Comparison of ENCODE assay signal across 8 cellular contexts in genomic region chr17:45019177-45019711, GRCh38. TPM values are rescaled to one million over a fixed set of nuclear protein-coding genes. Genes with fewer than 3 reads are reported as not detected.
DNase-seq lines count a peak whose midpoint lies in the region; ATAC-seq, FAIRE-seq and TF ChIP-seq lines count a peak whose summit lies in the region.

No MANE protein-coding gene starts in this region.

- ATAC-seq in GM21576 (IDR thresholded peaks at IDR 0.05; ENCODE audit: unreplicated experiment): no peak
- ATAC-seq in GM21423 (IDR thresholded peaks at IDR 0.05; ENCODE audit: unreplicated experiment): no peak

- H3F3A ChIP-seq in SK-N-SH (replicated peaks; ENCODE audit: insufficient read depth): peaks cover 23% of the 10 kb centered on the region
- H3F3A ChIP-seq in smooth muscle cell (ENCODE audit: low read depth): peaks cover 7% of the 10 kb centered on the region

- H3K4me1 ChIP-seq in SK-N-SH (ENCODE audit: control insufficient read depth in 1 of 2, insufficient read depth in 2 of 2, low read depth in 1 of 2, low read length in 1 of 2) (peaks cover 10 to 34% of the 10 kb centered on the region in 2 experiments; a peak in 1 of 4 replicates), smooth muscle cell (ENCODE audit: low read depth) (peaks cover 16% of the 10 kb centered on the region)

- H3K27me3 ChIP-seq in SK-N-SH (ENCODE audit: insufficient read depth): no peaks in the 10 kb centered on the region
- peaks cover 18% of the 10 kb centered on the region for H3K27me3 ChIP-seq in smooth muscle cell (ENCODE audit: low read depth)

- H4K20me1 ChIP-seq in SK-N-SH (ENCODE audit: insufficient read depth) (no peaks in the 10 kb centered on the region), smooth muscle cell (ENCODE audit: low read depth) (no peaks in the 10 kb centered on the region)

- no peak for FAIRE-seq in D721Med (lab: Jason Lieb, UNC)

- H3K4me3 ChIP-seq in SK-N-SH (ENCODE audit: low read depth in 2 of 2, low read length in 1 of 2) (peak overlapping the region; percentile 49 to 63), astrocyte of the spinal cord (ENCODE audit: low read depth, low read length) (peak overlapping the region; percentile 42), iPS-18c (ENCODE audit: insufficient read depth, low read depth, low read length) (peak overlapping the region; percentile 50; the same call in 1 of the 2 replicates), smooth muscle cell (peak overlapping the region; percentile 62)

- POLR2A ChIA-PET in SK-N-SH (lab: Yijun Ruan, JAX): interaction anchor here (0.7 to 1.6 kb wide), 6 partner anchors 28 to 130 kb away, joined by 3 to 5 read pairs (median 3); partner anchors contain the start of gene EFTUD2

- DNase-seq in D721Med (ENCODE audit: insufficient read length, low spot score): no peak
- DNase-seq in HuH-7 (ENCODE audit: low spot score): peak; percentile 80
- DNase-seq in SK-N-SH: peak; percentile 91
- no peak for DNase-seq in astrocyte of the spinal cord (ENCODE audit: low read depth, low spot score)
- no peak for DNase-seq in smooth muscle cell (lab: John Stamatoyannopoulos, UW; ENCODE audit: unreplicated experiment)

- no peaks in the 10 kb centered on the region for H3K9me3 ChIP-seq in SK-N-SH
- peaks cover 3% of the 10 kb centered on the region for H3K9me3 ChIP-seq in iPS-18c (ENCODE audit: control insufficient read depth, insufficient read depth, low read length)
- H3K9me3 ChIP-seq in smooth muscle cell (replicated peaks; ENCODE audit: low read depth): no peaks in the 10 kb centered on the region

- peak overlapping the region; percentile 51; the same call in 1 of the 2 replicates for H3K9ac ChIP-seq in SK-N-SH
- peak overlapping the region; percentile 8 for H3K9ac ChIP-seq in smooth muscle cell (ENCODE audit: low read depth)

- H3K79me2 ChIP-seq in SK-N-SH (ENCODE audit: insufficient read depth): no peaks in the 10 kb centered on the region
- no peaks in the 10 kb centered on the region for H3K79me2 ChIP-seq in smooth muscle cell (ENCODE audit: low read depth)

- TF ChIP-seq CTCF in D721Med (IDR thresholded peaks at IDR 0.05; ENCODE audit: insufficient read depth, missing control alignments): peak; percentile 59
- peak; percentile 45 for TF ChIP-seq CTCF in SK-N-SH (IDR thresholded peaks at IDR 0.05)
- peak; percentile 46 for TF ChIP-seq CTCF in astrocyte of the spinal cord (IDR thresholded peaks at IDR 0.05; ENCODE audit: low read depth, low read length)
- peak; percentile 35 for TF ChIP-seq CTCF in smooth muscle cell (IDR thresholded peaks at IDR 0.05; ENCODE audit: borderline replicate concordance, insufficient read depth, poor library complexity, severe bottlenecking)

- H3K4me2 ChIP-seq in SK-N-SH (peak overlapping the region; percentile 85), smooth muscle cell (peak overlapping the region; percentile 94)

- CTCF ChIA-PET in SK-N-SH (lab: Yijun Ruan, JAX): interaction anchor here (0.6 to 13.0 kb wide), 27 partner anchors 8 to 244 kb away, joined by 3 to 433 read pairs (median 5); partner anchors contain the start of genes ACBD4, C1QL1, EFTUD2 and GFAP

- peak; percentile 20; the same call in 1 of the 2 replicates for TF ChIP-seq RAD21 in SK-N-SH (IDR thresholded peaks at IDR 0.05; ENCODE audit: low read length)

- H3K36me3 ChIP-seq in SK-N-SH (replicated peaks in 1 of 2; ENCODE audit: control insufficient read depth in 1 of 2, insufficient read depth in 2 of 2, low read length in 1 of 2) (peaks cover 0 to 5% of the 10 kb centered on the region in 2 experiments), smooth muscle cell (ENCODE audit: low read depth) (no peaks in the 10 kb centered on the region)

- TF ChIP-seq EP300 in SK-N-SH (IDR thresholded peaks at IDR 0.05; ENCODE audit: borderline replicate concordance in 1 of 2, low read depth in 1 of 2, low read length in 1 of 2): no peak

- 16% methylated on average over 32 of the region's 54 CpGs for WGBS in SK-N-SH (ENCODE audit: low lambda C conversion rate)
- 6% methylated on average over 46 of the region's 54 CpGs for WGBS in smooth muscle cell (ENCODE audit: low lambda C conversion rate)

- no peaks in the 10 kb centered on the region for H3K9me2 ChIP-seq in SK-N-SH

- H3K27ac ChIP-seq in SK-N-SH (ENCODE audit: low read depth in 2 of 2, low read length in 1 of 2) (peak overlapping the region in 1 of 2 experiments; percentile 59; a peak in 1 of 4 replicates), smooth muscle cell (ENCODE audit: low read depth) (no peak overlapping the region)

- H2AFZ ChIP-seq in SK-N-SH (ENCODE audit: low read depth) (peak overlapping the region; percentile 89; the same call in 1 of the 2 replicates), smooth muscle cell (ENCODE audit: low read depth) (peak overlapping the region; percentile 67)

- in situ Hi-C loops in astrocyte of the spinal cord (cut with HindIII; ENCODE audit: low sequenced_read_pairs): no loop called here

TF ChIP-seq in SK-N-SH, 30 proteins besides CTCF, POLR2A, EP300 and RAD21:
- TF ChIP-seq SMC3 (IDR thresholded peaks at IDR 0.05; ENCODE audit: low read depth, low read length) (peak; percentile 55), RXRA (IDR thresholded peaks at IDR 0.05; ENCODE audit: borderline replicate concordance, low read depth) (no peak), FOSL2 (IDR thresholded peaks at IDR 0.05; ENCODE audit: borderline replicate concordance, low read depth) (no peak), SIN3A (IDR thresholded peaks at IDR 0.05; ENCODE audit: borderline replicate concordance, low read depth, low read length) (no peak), USF2 (IDR thresholded peaks at IDR 0.05; ENCODE audit: borderline replicate concordance, low read depth, low read length) (no peak), EZH2phosphoT487 (IDR thresholded peaks at IDR 0.05; ENCODE audit: borderline replicate concordance, low read depth) (no peak), POLR2AphosphoS5 (IDR thresholded peaks at IDR 0.05; ENCODE audit: low read depth, low read length) (peak; percentile 12; the same call in 1 of the 2 replicates), MXI1 (IDR thresholded peaks at IDR 0.05; ENCODE audit: low read depth, low read length) (peak; percentile 17; the same call in 1 of the 2 replicates), PBX3 (IDR thresholded peaks at IDR 0.05) (no peak)
- TF ChIP-seq, protein P1, sequence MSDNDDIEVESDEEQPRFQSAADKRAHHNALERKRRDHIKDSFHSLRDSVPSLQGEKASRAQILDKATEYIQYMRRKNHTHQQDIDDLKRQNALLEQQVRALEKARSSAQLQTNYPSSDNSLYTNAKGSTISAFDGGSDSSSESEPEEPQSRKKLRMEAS (IDR thresholded peaks at IDR 0.05; ENCODE audit: low read depth): no peak

RNA-seq across cellular contexts. Expression of gene DCAKD, which starts 32.2 kb away (rescaled TPM):
- polyA plus RNA-seq in SK-N-SH (2012; rRNA removed): 47.6 and 48.8 TPM in 2 replicates
- polyA plus RNA-seq in SK-N-SH (2012; cell fraction: cytosol; rRNA removed): 19.9 and 29.3 TPM in 2 replicates
- 62.2 and 68.2 TPM in 2 replicates for polyA plus RNA-seq in SK-N-SH (2012; cell fraction: nucleus; rRNA removed)
- 24.3 and 42.3 TPM in 2 replicates for total RNA-seq in smooth muscle cell
- polyA plus RNA-seq in smooth muscle cell: 25.7 and 28.4 TPM in 2 replicates

RNA-seq across cellular contexts. Expression of gene NMT1, which starts 41.9 kb away (rescaled TPM):
- polyA plus RNA-seq in SK-N-SH (2012; rRNA removed) (30.1 and 31.6 TPM in 2 replicates), smooth muscle cell (105 and 148 TPM in 2 replicates)
- polyA plus RNA-seq in SK-N-SH (2012; cell fraction: cytosol; rRNA removed): 28.0 and 32.9 TPM in 2 replicates
- polyA plus RNA-seq in SK-N-SH (2012; cell fraction: nucleus; rRNA removed): 43.2 and 49.8 TPM in 2 replicates
- total RNA-seq in smooth muscle cell: 78.7 and 87.6 TPM in 2 replicates

RNA-seq across cellular contexts. Expression of gene C1QL1, which starts 51.1 kb away (rescaled TPM):
- polyA plus RNA-seq in SK-N-SH (2012; rRNA removed) (5.4 and 11.9 TPM in 2 replicates), smooth muscle cell (5.5 and 5.6 TPM in 2 replicates)
- polyA plus RNA-seq in SK-N-SH (2012; cell fraction: cytosol; rRNA removed): 4.7 and 10.1 TPM in 2 replicates
- polyA plus RNA-seq in SK-N-SH (2012; cell fraction: nucleus; rRNA removed): 3.3 and 3.6 TPM in 2 replicates
- total RNA-seq in smooth muscle cell: not detected in 2 replicates

Comparison
In these comparisons a context has a peak if more than half of its experiments do, and no peak if none do; other contexts are left out.
1. DNase-seq: peak in HuH-7 (single experiment) and SK-N-SH (single experiment); none in D721Med (single experiment), astrocyte of the spinal cord (single experiment) and smooth muscle cell (single experiment).
2. Peak in every context shown above with its lines, with median percentiles within 50 percentile points of each other: CTCF ChIP-seq and H3K4me3 ChIP-seq.